ENCODE assay signal across 20 cellular contexts in genomic region chr17:63538693-63539595, GRCh38. TPM values are rescaled to one million over a fixed set of nuclear protein-coding genes. Genes with fewer than 3 reads are reported as not detected.
DNase-seq lines count a peak whose midpoint lies in the region; ATAC-seq and TF ChIP-seq lines count a peak whose summit lies in the region.
"Had no signal": no experiment of that assay in that cellular context is flagged by ENCODE, and none has a peak within 500 bp of the region (broad histone marks: within the 10 kb centered on the region; RNA-seq: fewer than 3 reads in every experiment).

No MANE protein-coding gene starts in this region.

- H3K4me1 ChIP-seq in CD8-positive, alpha-beta memory T cell (ENCODE audit: insufficient read depth, low read length): no peaks in the 10 kb centered on the region
- H3K4me1 ChIP-seq in HUES64 (ENCODE audit: insufficient read depth, low read length): 0 out of 2 replicates have a peak, but pooled peaks cover 2% of the 10 kb centered on the region

- no peaks in the 10 kb centered on the region for H4K20me1 ChIP-seq in neural cell (ENCODE audit: insufficient read depth)

- H3K27me3 Mint-ChIP-seq in CD8-positive, alpha-beta memory T cell: peaks cover 16 to 47% of the 10 kb centered on the region in 2 donors

- TF ChIP-seq EP300 in neural cell (conservative IDR thresholded peaks at IDR 0.05; ENCODE audit: poor library complexity, severe bottlenecking): no peak

- H3K4me3 Mint-ChIP-seq in CD8-positive, alpha-beta memory T cell: peak overlapping the region in 5 of 7 donors; percentile 18 to 61 (median 38)
- H3K4me3 Mint-ChIP-seq: HFFc6 had no signal

- DNase-seq in CD8-positive, alpha-beta memory T cell: no peak
- DNase-seq in dorsolateral prefrontal cortex: peak in 4 of 10 donors; percentile 6 to 30 (median 20)
- no peak for DNase-seq in stimulated activated CD4-positive, alpha-beta T cell treated with anti-CD3 and anti-CD28 coated beads, Interleukin-2, amount 100 ng/mL, for 48 hours
- no peak for DNase-seq in activated CD4-positive, alpha-beta T cell treated with anti-CD3 and anti-CD28 coated beads for 48 hours
- DNase-seq: activated CD4-positive, alpha-beta T cell treated with anti-CD3 and anti-CD28 coated beads for 4 hours; AML-193; cortex of kidney; DMS 273 treated with DMSO at 0.1 percent for 48 hours; erythroblast; HFFc6; SIG-M5; T-helper 9 cell had no signal

- WGBS in HUES64: 84% methylated on average over 9 of the region's 9 CpGs

- no peaks in the 10 kb centered on the region for H3F3A ChIP-seq in neural cell (ENCODE audit: insufficient read depth, low read length, poor library complexity, severe bottlenecking)

- H3K4me3 ChIP-seq in CD8-positive, alpha-beta memory T cell (ENCODE audit: low read length): no peak overlapping the region
- H3K4me3 ChIP-seq in HUES64 (ENCODE audit: low read length) (peak overlapping the region; percentile 38; the same call in 1 of the 2 replicates), dorsolateral prefrontal cortex (peak overlapping the region in 47 of 59 donors; percentile 36 to 66 (median 53)), neural cell (ENCODE audit: low read length) (peak overlapping the region; percentile 63)

- no peaks in the 10 kb centered on the region for H3K79me2 ChIP-seq in neural cell (replicated peaks; ENCODE audit: insufficient read depth, low read length)

- H3K4me2 ChIP-seq in neural cell (ENCODE audit: low read length): no peak overlapping the region

- CTCF ChIA-PET in CD8-positive, alpha-beta memory T cell (lab: Charles Lee): no interaction called here

- H3K9ac ChIP-seq in HUES64 (ENCODE audit: low read depth, low read length): no peak overlapping the region
- no peak overlapping the region for H3K9ac ChIP-seq in neural cell (ENCODE audit: low read length)

- ATAC-seq in HG02938 (IDR thresholded peaks at IDR 0.05; ENCODE audit: unreplicated experiment) (no peak), GM18868 (IDR thresholded peaks at IDR 0.05; ENCODE audit: unreplicated experiment) (no peak)

- H3K36me3 ChIP-seq in CD8-positive, alpha-beta memory T cell (ENCODE audit: insufficient read depth, low read length): no peaks in the 10 kb centered on the region
- H3K36me3 ChIP-seq in HUES64 (ENCODE audit: insufficient read depth, low read length) (no peaks in the 10 kb centered on the region), neural cell (ENCODE audit: insufficient read depth, low read length) (no peaks in the 10 kb centered on the region)
- H3K36me3 ChIP-seq: suprapubic skin had no signal

- no peak overlapping the region for H3K27ac Mint-ChIP-seq in CD8-positive, alpha-beta memory T cell
- H3K27ac Mint-ChIP-seq: HFFc6 had no signal

- H2AFZ ChIP-seq in neural cell (ENCODE audit: low read depth, low read length): no peak overlapping the region

- H3K4me1 Mint-ChIP-seq in CD8-positive, alpha-beta memory T cell: peaks cover 0 to 8% (median 6%) of the 10 kb centered on the region in 3 donors

- POLR2A ChIA-PET in CD8-positive, alpha-beta memory T cell (lab: Charles Lee): no interaction called here

- H3K9me3 ChIP-seq in CD8-positive, alpha-beta memory T cell (ENCODE audit: low read length): no peaks in the 10 kb centered on the region
- H3K9me3 ChIP-seq in HUES64 (ENCODE audit: insufficient read depth, low read depth, low read length): no peaks in the 10 kb centered on the region
- H3K9me3 ChIP-seq in neural cell (ENCODE audit: low read length): no peaks in the 10 kb centered on the region
- H3K9me3 ChIP-seq: suprapubic skin had no signal

- H3K27ac ChIP-seq in CD8-positive, alpha-beta memory T cell (ENCODE audit: low read depth, low read length): no peak overlapping the region
- H3K27ac ChIP-seq in HUES64 (ENCODE audit: low read depth, low read length) (no peak overlapping the region), dorsolateral prefrontal cortex (no peak overlapping the region), neural cell (ENCODE audit: low read length) (no peak overlapping the region)
- H3K27ac ChIP-seq: HL-60, suprapubic skin had no signal

- TF ChIP-seq CTCF in dorsolateral prefrontal cortex (IDR thresholded peaks at IDR 0.05 in 54 of 56, conservative IDR thresholded peaks at IDR 0.05 in 2 of 56; ENCODE audit: low read depth in 1 of 56, partially characterized antibody in 56 of 56) (no peak), neural cell (IDR thresholded peaks at IDR 0.05; ENCODE audit: poor library complexity, severe bottlenecking) (no peak)

- intact Hi-C loops in dorsolateral prefrontal cortex (cut with DNase I): no loop called here

- H3K27me3 ChIP-seq in CD8-positive, alpha-beta memory T cell (ENCODE audit: insufficient read depth, low read length, poor library complexity, severe bottlenecking): peaks cover 4% of the 10 kb centered on the region
- peaks cover 30% of the 10 kb centered on the region for H3K27me3 ChIP-seq in HUES64 (ENCODE audit: insufficient read depth, low read length)
- H3K27me3 ChIP-seq in dorsolateral prefrontal cortex: peaks cover 0 to 19% (median 0%) of the 10 kb centered on the region in 45 donors
- H3K27me3 ChIP-seq in neural cell (ENCODE audit: insufficient read depth, low read depth, low read length): peaks cover 31% of the 10 kb centered on the region

- TF ChIP-seq RAD21 in neural cell (conservative IDR thresholded peaks at IDR 0.05): no peak

- H3K9me3 Mint-ChIP-seq in CD8-positive, alpha-beta memory T cell: peaks cover 0 to 1% (median 0%) of the 10 kb centered on the region in 5 donors
- H3K9me3 Mint-ChIP-seq: HFFc6 had no signal

- H3K36me3 Mint-ChIP-seq in CD8-positive, alpha-beta memory T cell: peaks cover 0 to 6% (median 0%) of the 10 kb centered on the region in 3 donors

- H3K9me2 ChIP-seq in neural cell (ENCODE audit: insufficient read depth, low read length): no peaks in the 10 kb centered on the region

TF ChIP-seq in neural cell, 6 proteins besides CTCF, POLR2A, EP300 and RAD21:
- TF ChIP-seq SMC3 (conservative IDR thresholded peaks at IDR 0.05; ENCODE audit: poor library complexity) (no peak), EZH2 (IDR thresholded peaks at IDR 0.05; ENCODE audit: borderline replicate concordance, insufficient read depth, low read length, poor library complexity, severe bottlenecking) (no peak), POLR2AphosphoS5 (IDR thresholded peaks at IDR 0.05) (no peak), REST (IDR thresholded peaks at IDR 0.05; ENCODE audit: borderline replicate concordance) (no peak), TAF1 (IDR thresholded peaks at IDR 0.05; ENCODE audit: low read depth) (no peak), MXI1 (conservative IDR thresholded peaks at IDR 0.05; ENCODE audit: poor library complexity, severe bottlenecking) (no peak)

RNA-seq across cellular contexts. Expression of gene DCAF7, which starts 11.3 kb away (rescaled TPM):
- 100 to 1,000 TPM in 1 of 2 experiments, 10 to 100 TPM in 1; 99.1 to 102 TPM for total RNA-seq in CD8-positive, alpha-beta memory T cell
- polyA plus RNA-seq in CD8-positive, alpha-beta memory T cell: 82.5 TPM
- 39.1 TPM for polyA plus RNA-seq in HUES64 (2013, experiment 1 of 2)
- polyA plus RNA-seq in HUES64 (2013, experiment 2 of 2): 48.3 TPM
- 10 to 100 TPM; 51.7 to 77.3 (median 64.0) TPM for total RNA-seq in dorsolateral prefrontal cortex
- polyA plus RNA-seq in neural cell: 35.3 and 38.3 TPM in 2 replicates
- polyA minus RNA-seq in neural cell: 62.1 and 77.1 TPM in 2 replicates

RNA-seq across cellular contexts. Expression of gene KCNH6, which starts 15.8 kb away (rescaled TPM):
- total RNA-seq in CD8-positive, alpha-beta memory T cell: not detected
- polyA plus RNA-seq in CD8-positive, alpha-beta memory T cell: not detected
- polyA plus RNA-seq in HUES64 (2013, experiment 1 of 2): 0.35 TPM
- 0.57 TPM for polyA plus RNA-seq in HUES64 (2013, experiment 2 of 2)
- total RNA-seq in dorsolateral prefrontal cortex: 1 to 10 TPM in 51 of 120 experiments, under 1 TPM in 69; 0.28 to 1.8 (median 0.97) TPM
- not detected in 2 replicates for polyA plus RNA-seq in neural cell
- not detected in 2 replicates for polyA minus RNA-seq in neural cell
- total RNA-seq: aorta, HFFc6, pulmonary artery endothelial cell, suprapubic skin had no signal
- polyA plus RNA-seq: aorta had no signal
